8 cellular contexts compared by ENCODE assay signal in the genomic region with DNA sequence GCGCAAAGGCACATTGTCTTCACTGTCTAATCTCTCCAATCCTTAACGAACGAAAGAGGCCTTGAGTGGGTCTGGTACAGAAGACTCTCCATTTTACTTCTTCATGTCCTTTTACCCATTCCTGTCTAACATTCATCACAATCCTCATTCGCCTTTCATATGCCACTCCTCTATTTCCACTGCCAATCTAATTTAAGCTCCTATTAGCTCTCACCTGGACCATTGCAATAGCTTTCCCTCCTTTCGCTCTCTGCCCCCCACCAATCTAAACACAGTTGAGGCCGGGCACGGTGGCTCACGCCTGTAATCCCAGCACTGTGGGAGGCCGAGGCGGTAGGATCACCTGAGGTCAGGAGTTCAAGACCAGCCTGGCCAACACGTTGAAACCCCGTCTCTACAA. TPM values are rescaled to one million over a fixed set of nuclear protein-coding genes. Genes with fewer than 3 reads are reported as not detected.
DNase-seq lines count a peak whose midpoint lies in the region; ATAC-seq and TF ChIP-seq lines count a peak whose summit lies in the region.

No MANE protein-coding gene starts in this region.

- no peak for TF ChIP-seq CTCF in breast epithelium (IDR thresholded peaks at IDR 0.05)
- no peak for TF ChIP-seq CTCF in nephron (IDR thresholded peaks at IDR 0.05; ENCODE audit: unreplicated experiment in 3 of 3)

- peaks cover 27% of the 10 kb centered on the region for H3K4me1 Mint-ChIP-seq in nephron

- H3K27me3 ChIP-seq in BLaER1 (no peaks in the 10 kb centered on the region), HUES48 (ENCODE audit: control insufficient read depth, insufficient read depth, low read length) (no peaks in the 10 kb centered on the region), breast epithelium (no peaks in the 10 kb centered on the region)

- no peaks in the 10 kb centered on the region for H3K9me3 ChIP-seq in BLaER1
- no peaks in the 10 kb centered on the region for H3K9me3 ChIP-seq in HUES48 (ENCODE audit: control insufficient read depth, insufficient read depth, low read length)
- H3K9me3 ChIP-seq in breast epithelium: no peaks in the 10 kb centered on the region

- DNase-seq in breast epithelium (ENCODE audit: low spot score in 2 of 2) (no peak), hepatic stellate cell (ENCODE audit: low spot score) (no peak), NCI-H2171 treated with DMSO at 0.1 percent for 48 hours (lab: John Stamatoyannopoulos, UW) (no peak)

- no peak for TF ChIP-seq POLR2A in breast epithelium (IDR thresholded peaks at IDR 0.05)

- peak overlapping the region; percentile 80; the same call in 1 of the 2 replicates for H3K27ac ChIP-seq in BLaER1
- H3K27ac ChIP-seq in HUES48 (ENCODE audit: low read depth, low read length): no peak overlapping the region
- H3K27ac ChIP-seq in breast epithelium: no peak overlapping the region

- H4K20me1 ChIP-seq in BLaER1: peaks cover 17% of the 10 kb centered on the region; the same call in 1 of the 2 replicates

- H3K4me1 ChIP-seq in BLaER1: peaks cover 40% of the 10 kb centered on the region
- no peaks in the 10 kb centered on the region; the same call in 1 of the 2 replicates for H3K4me1 ChIP-seq in HUES48 (ENCODE audit: control insufficient read depth, insufficient read depth, low read length)
- peaks cover 3 to 8% of the 10 kb centered on the region in 2 donors for H3K4me1 ChIP-seq in breast epithelium

- H3K27me3 Mint-ChIP-seq in nephron (ENCODE audit: low read depth): peaks cover 16% of the 10 kb centered on the region

- H3K4me3 ChIP-seq in BLaER1: peak overlapping the region; percentile 85
- peak overlapping the region; percentile 98; the same call in 1 of the 2 replicates for H3K4me3 ChIP-seq in HUES48 (ENCODE audit: low read depth, low read length)
- H3K4me3 ChIP-seq in breast epithelium: peak overlapping the region; percentile 64 to 78 (median 72)

- H3K4me2 ChIP-seq in BLaER1: peak overlapping the region; percentile 96

- peak overlapping the region in 2 of 3 experiments; percentile 77 to 95 for H3K27ac Mint-ChIP-seq in nephron

- no peaks in the 10 kb centered on the region for H3K9me3 Mint-ChIP-seq in nephron

- ATAC-seq in HG02571 (IDR thresholded peaks at IDR 0.05; ENCODE audit: unreplicated experiment) (no peak), GM21723 (IDR thresholded peaks at IDR 0.05; ENCODE audit: unreplicated experiment) (no peak)

- H3K4me3 Mint-ChIP-seq in nephron: peak overlapping the region; percentile 92 to 95 (median 95)

- H3K36me3 ChIP-seq in BLaER1: peaks cover 7% of the 10 kb centered on the region; the same call in 1 of the 2 replicates
- H3K36me3 ChIP-seq in HUES48 (ENCODE audit: control insufficient read depth, insufficient read depth, low read length): no peaks in the 10 kb centered on the region
- no peaks in the 10 kb centered on the region for H3K36me3 ChIP-seq in breast epithelium

- H3K9ac ChIP-seq in BLaER1 (peak overlapping the region; percentile 90), HUES48 (ENCODE audit: low read depth, low read length) (no peak overlapping the region)

- peaks cover 3% of the 10 kb centered on the region for H3K36me3 Mint-ChIP-seq in nephron (ENCODE audit: low read depth)

- intact Hi-C loops in breast epithelium (cut with DNase I; ENCODE audit: low total_unique reads): no loop called here

RNA-seq across cellular contexts. Expression of a gene that starts 6.3 kb away (rescaled TPM):
- not detected for total RNA-seq in breast epithelium

RNA-seq across cellular contexts. Expression of a gene that starts 11.4 kb away (rescaled TPM):
- 1 to 10 TPM; 5.1 to 10.0 (median 8.2) TPM for total RNA-seq in breast epithelium

RNA-seq across cellular contexts. Expression of a gene that starts 20.2 kb away (rescaled TPM):
- 10 to 100 TPM; 78.4 to 91.9 (median 88.5) TPM for total RNA-seq in breast epithelium

RNA-seq across cellular contexts. Expression of a gene that starts 29.5 kb away (rescaled TPM):
- 1 to 10 TPM; 2.9 to 3.5 (median 3.3) TPM for total RNA-seq in breast epithelium
